Comparison of ENCODE assay signal across 9 cellular contexts in the genomic region with DNA sequence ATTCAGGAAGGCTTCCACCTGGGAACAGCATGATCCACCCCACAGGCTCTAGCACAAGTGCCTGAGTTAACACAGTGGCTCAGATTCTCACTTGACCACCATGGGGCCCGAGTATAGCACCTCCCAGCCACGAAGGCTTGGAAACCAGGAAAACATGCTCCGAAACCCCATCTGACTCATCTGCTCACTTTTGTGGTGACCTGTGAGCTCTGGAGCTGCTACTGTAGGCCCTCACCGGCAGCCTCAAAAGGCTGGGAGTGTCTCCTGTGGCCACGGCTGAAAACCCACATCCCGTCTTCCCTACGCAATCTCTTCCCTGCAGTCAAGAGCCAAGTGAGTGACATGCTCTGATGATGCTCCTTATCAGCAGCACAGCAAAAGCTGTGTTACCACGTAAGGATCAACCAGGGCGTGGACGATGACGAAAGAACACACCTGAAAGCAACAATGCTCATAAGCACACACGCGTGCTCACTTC.
DNase-seq lines count a peak whose midpoint lies in the region; ATAC-seq and TF ChIP-seq lines count a peak whose summit lies in the region.
"Had no signal": no experiment of that assay in that cellular context is flagged by ENCODE, and none has a peak within 500 bp of the region (broad histone marks: within the 10 kb centered on the region; RNA-seq: fewer than 3 reads in every experiment).

No MANE protein-coding gene starts in this region.

- H3K4me1 ChIP-seq in psoas muscle, result peaks cover 37% of the 10 kb centered on the region

- H3K36me3 Mint-ChIP-seq in activated naive CD8-positive, alpha-beta T cell, result peaks cover 6% of the 10 kb centered on the region

- CTCF ChIA-PET in RWPE1 (lab: Yijun Ruan, JAX), result no interaction called here

- peak overlapping the region; percentile 98 for H3K27ac Mint-ChIP-seq in activated naive CD8-positive, alpha-beta T cell

- no peaks in the 10 kb centered on the region for H3K9me3 ChIP-seq in psoas muscle
- H3K9me3 ChIP-seq: neutrophil had no signal

- no peak overlapping the region for H3K4me3 ChIP-seq in psoas muscle

- POLR2A ChIA-PET in RWPE1 (lab: Yijun Ruan, JAX; ENCODE audit: low non-redundant PET), result no interaction called here

- WGBS in psoas muscle, 3 donors, result 87 to 89% (median 89%) methylated on average over 13 of the region's 13 CpGs

- H3K27ac ChIP-seq in RWPE1 (peak overlapping the region; percentile 62), psoas muscle (no peak overlapping the region)

- no peaks in the 10 kb centered on the region for H3K27me3 Mint-ChIP-seq in activated naive CD8-positive, alpha-beta T cell

- H3K27me3 ChIP-seq in psoas muscle (ENCODE audit: insufficient read depth in 3 of 3, low read length in 2 of 3), result no peaks in the 10 kb centered on the region
- H3K27me3 ChIP-seq: neutrophil had no signal

- peak; percentile 3 for ATAC-seq in GM21447 (IDR thresholded peaks at IDR 0.05; ENCODE audit: unreplicated experiment)
- peak in 3 of 4 donors; percentile 3 to 15 (median 8) for ATAC-seq in psoas muscle
- ATAC-seq in HG03457 (IDR thresholded peaks at IDR 0.05; ENCODE audit: unreplicated experiment), result no peak
- ATAC-seq in GM18858 (IDR thresholded peaks at IDR 0.05; ENCODE audit: unreplicated experiment), result no peak

- H3K4me3 Mint-ChIP-seq in activated naive CD8-positive, alpha-beta T cell, result peak overlapping the region; percentile 83

- H3K36me3 ChIP-seq in psoas muscle (ENCODE audit: insufficient read depth in 1 of 2, low read depth in 1 of 2), result no peaks in the 10 kb centered on the region
- H3K36me3 ChIP-seq: neutrophil had no signal

- no peaks in the 10 kb centered on the region for H3K9me3 Mint-ChIP-seq in activated naive CD8-positive, alpha-beta T cell (ENCODE audit: low read depth)

- intact Hi-C loops in psoas muscle (cut with DNase I), result no loop called here

- DNase-seq in RWPE1 (ENCODE audit: low spot score), result peak; percentile 22
- no peak for DNase-seq in psoas muscle
- DNase-seq in retina, result no peak
- DNase-seq in middle frontal gyrus (ENCODE audit: extremely low spot score, low spot score), result no peak

- peaks cover 57% of the 10 kb centered on the region for H3K4me1 Mint-ChIP-seq in activated naive CD8-positive, alpha-beta T cell (ENCODE audit: low read depth)

- no peak for TF ChIP-seq CTCF in RWPE1 (conservative IDR thresholded peaks at IDR 0.05; ENCODE audit: low read depth)
- no peak for TF ChIP-seq CTCF in psoas muscle (IDR thresholded peaks at IDR 0.05)

Comparison
In these comparisons a context has a peak if more than half of its experiments do, and no peak if none do; other contexts are left out.
1. ATAC-seq: peak in GM21447 (single experiment) and psoas muscle (3 of 4); none in HG03457 (single experiment) and GM18858 (single experiment).